8 cellular contexts compared by ENCODE assay signal in genomic region chr12:101773560-101774206, GRCh38. TPM values are rescaled to one million over a fixed set of nuclear protein-coding genes. Genes with fewer than 3 reads are reported as not detected.
DNase-seq lines count a peak whose midpoint lies in the region; ATAC-seq and TF ChIP-seq lines count a peak whose summit lies in the region.

No MANE protein-coding gene starts in this region.

- peak overlapping the region; percentile 42 for H3K27ac Mint-ChIP-seq in activated T-helper 1 cell treated with anti-CD3 and anti-CD28 coated beads, Interleukin-12 subunit alpha, Interleukin-12 subunit beta, Interleukin-2, Interleukin-4 antibody, amounts not matched to agents 30 ng/mL and 10 ng/mL and 1 ng/mL, durations not matched to agents 14 hours and 24 hours and 36 hours

- H3K36me3 Mint-ChIP-seq in activated T-helper 1 cell treated with anti-CD3 and anti-CD28 coated beads, Interleukin-12 subunit alpha, Interleukin-12 subunit beta, Interleukin-2, Interleukin-4 antibody, amounts not matched to agents 30 ng/mL and 10 ng/mL and 1 ng/mL, durations not matched to agents 14 hours and 24 hours and 36 hours (ENCODE audit: low read depth): peaks cover 29% of the 10 kb centered on the region

- H3K9me3 ChIP-seq in Karpas-422 (ENCODE audit: low read length): no peaks in the 10 kb centered on the region
- H3K9me3 ChIP-seq in tibial artery: no peaks in the 10 kb centered on the region

- peaks cover 41% of the 10 kb centered on the region for H3K4me1 Mint-ChIP-seq in activated T-helper 1 cell treated with anti-CD3 and anti-CD28 coated beads, Interleukin-12 subunit alpha, Interleukin-12 subunit beta, Interleukin-2, Interleukin-4 antibody, amounts not matched to agents 30 ng/mL and 10 ng/mL and 1 ng/mL, durations not matched to agents 14 hours and 24 hours and 36 hours (ENCODE audit: low read depth)

- no peaks in the 10 kb centered on the region for H4K20me1 ChIP-seq in Karpas-422 (ENCODE audit: insufficient read depth, low read depth, low read length)

- no peaks in the 10 kb centered on the region for H3K9me3 Mint-ChIP-seq in activated T-helper 1 cell treated with anti-CD3 and anti-CD28 coated beads, Interleukin-12 subunit alpha, Interleukin-12 subunit beta, Interleukin-2, Interleukin-4 antibody, amounts not matched to agents 30 ng/mL and 10 ng/mL and 1 ng/mL, durations not matched to agents 14 hours and 24 hours and 36 hours

- DNase-seq in D341Med (ENCODE audit: low spot score): peak; percentile 67
- peak; percentile 85 for DNase-seq in Karpas-422
- peak; percentile 71 for DNase-seq in RKO (ENCODE audit: low spot score)
- DNase-seq in activated T-helper 1 cell treated with anti-CD3 and anti-CD28 coated beads, Interleukin-12 subunit alpha, Interleukin-12 subunit beta, Interleukin-2, Interleukin-4 antibody, amounts not matched to agents 30 ng/mL and 10 ng/mL and 1 ng/mL, durations not matched to agents 14 hours and 24 hours and 36 hours (ENCODE audit: low spot score): peak; percentile 47
- peak; percentile 84 for DNase-seq in fibroblast of the aortic adventitia (ENCODE audit: low read depth)
- peak in 41 of 56 donors; percentile 3 to 73 (median 34) for DNase-seq in nucleus accumbens (lab: John Stamatoyannopoulos, UW)
- peak; percentile 51 to 77 for DNase-seq in tibial artery

- intact Hi-C loops in activated T-helper 1 cell treated with anti-CD3 and anti-CD28 coated beads, Interleukin-12 subunit alpha, Interleukin-12 subunit beta, Interleukin-2, Interleukin-4 antibody, amounts not matched to agents 30 ng/mL and 10 ng/mL and 1 ng/mL, durations not matched to agents 14 hours and 24 hours and 36 hours (cut with micrococcal nuclease): loop anchor here (1.0 to 2.0 kb wide), 5 partner anchors 9 to 359 kb away; no protein-coding TSS in a partner anchor
- intact Hi-C loops in tibial artery (cut with DNase I; ENCODE audit: low total_unique reads): no loop called here

- no peaks in the 10 kb centered on the region for H3K36me3 ChIP-seq in Karpas-422 (ENCODE audit: insufficient read depth, low read length)
- peaks cover 0 to 35% (median 16%) of the 10 kb centered on the region in 3 donors for H3K36me3 ChIP-seq in tibial artery

- TF ChIP-seq CTCF in fibroblast of the aortic adventitia (IDR thresholded peaks at IDR 0.05; ENCODE audit: insufficient read depth, low read length): peak; percentile 92
- peak; percentile 90 to 95 for TF ChIP-seq CTCF in tibial artery (IDR thresholded peaks at IDR 0.05)

- no peaks in the 10 kb centered on the region for H3K27me3 Mint-ChIP-seq in activated T-helper 1 cell treated with anti-CD3 and anti-CD28 coated beads, Interleukin-12 subunit alpha, Interleukin-12 subunit beta, Interleukin-2, Interleukin-4 antibody, amounts not matched to agents 30 ng/mL and 10 ng/mL and 1 ng/mL, durations not matched to agents 14 hours and 24 hours and 36 hours (ENCODE audit: insufficient read depth)

- no peak overlapping the region for H3K4me2 ChIP-seq in Karpas-422 (ENCODE audit: low read depth, low read length, poor library complexity, severe bottlenecking)

- no peak overlapping the region for H3K4me3 ChIP-seq in Karpas-422 (ENCODE audit: low read length)
- H3K4me3 ChIP-seq in fibroblast of the aortic adventitia (ENCODE audit: low read depth, low read length): no peak overlapping the region
- no peak overlapping the region for H3K4me3 ChIP-seq in tibial artery

- H3K27me3 ChIP-seq in Karpas-422 (ENCODE audit: low read length) (no peaks in the 10 kb centered on the region), tibial artery (no peaks in the 10 kb centered on the region)

- peaks cover 3% of the 10 kb centered on the region for H3K4me1 ChIP-seq in Karpas-422 (ENCODE audit: low read length)
- no peaks in the 10 kb centered on the region for H3K4me1 ChIP-seq in tibial artery

- H3K4me3 Mint-ChIP-seq in activated T-helper 1 cell treated with anti-CD3 and anti-CD28 coated beads, Interleukin-12 subunit alpha, Interleukin-12 subunit beta, Interleukin-2, Interleukin-4 antibody, amounts not matched to agents 30 ng/mL and 10 ng/mL and 1 ng/mL, durations not matched to agents 14 hours and 24 hours and 36 hours: no peak overlapping the region

- H2AFZ ChIP-seq in Karpas-422 (ENCODE audit: low read length): no peak overlapping the region

- H3K27ac ChIP-seq in Karpas-422 (ENCODE audit: low read length) (no peak overlapping the region), tibial artery (no peak overlapping the region)

- no peaks in the 10 kb centered on the region for H3K79me2 ChIP-seq in Karpas-422 (ENCODE audit: low read length)

- H3K9me2 ChIP-seq in Karpas-422 (replicated peaks; ENCODE audit: insufficient read depth, low read length): no peaks in the 10 kb centered on the region

- no peak overlapping the region for H3K9ac ChIP-seq in Karpas-422 (ENCODE audit: low read length)

- ATAC-seq in GM21526 (IDR thresholded peaks at IDR 0.05; ENCODE audit: low FRiP score, unreplicated experiment): peak; percentile 60

RNA-seq across cellular contexts. Expression of gene SYCP3, which starts 34.4 kb away (rescaled TPM):
- total RNA-seq in Karpas-422 (2014; rRNA removed; shearing (Covaris generic); ENCODE audit: low replicate concordance): not detected in 2 replicates
- total RNA-seq in activated T-helper 1 cell treated with anti-CD3 and anti-CD28 coated beads, Interleukin-12 subunit alpha, Interleukin-12 subunit beta, Interleukin-2, Interleukin-4 antibody, amounts not matched to agents 30 ng/mL and 10 ng/mL and 1 ng/mL, durations not matched to agents 14 hours and 24 hours and 36 hours: 0.44 TPM in 2 replicates
- 0.18 and 0.82 TPM in 2 replicates for total RNA-seq in fibroblast of the aortic adventitia (ENCODE audit: low replicate concordance)

RNA-seq across cellular contexts. Expression of gene GNPTAB, which starts 57.1 kb away (rescaled TPM):
- 10.0 and 11.6 TPM in 2 replicates for total RNA-seq in Karpas-422 (2014; rRNA removed; shearing (Covaris generic); ENCODE audit: low replicate concordance)
- 53.2 and 55.0 TPM in 2 replicates for total RNA-seq in activated T-helper 1 cell treated with anti-CD3 and anti-CD28 coated beads, Interleukin-12 subunit alpha, Interleukin-12 subunit beta, Interleukin-2, Interleukin-4 antibody, amounts not matched to agents 30 ng/mL and 10 ng/mL and 1 ng/mL, durations not matched to agents 14 hours and 24 hours and 36 hours
- total RNA-seq in fibroblast of the aortic adventitia (ENCODE audit: low replicate concordance): 31.5 and 38.3 TPM in 2 replicates

Comparison
In these comparisons a context has a peak if more than half of its experiments do, and no peak if none do; other contexts are left out.
1. DNase-seq: peak in every context shown above with its lines; median percentile 85 in Karpas-422; 84 in fibroblast of the aortic adventitia; 71 in RKO; 67 in D341Med; 64 in tibial artery; 47 in activated T-helper 1 cell treated with anti-CD3 and anti-CD28 coated beads, Interleukin-12 subunit alpha, Interleukin-12 subunit beta, Interleukin-2, Interleukin-4 antibody, amounts not matched to agents 30 ng/mL and 10 ng/mL and 1 ng/mL, durations not matched to agents 14 hours and 24 hours and 36 hours; 34 in nucleus accumbens.